Comparison of ENCODE assay signal across 25 cellular contexts in genomic region chr4:24858550-24858949, GRCh38. TPM values are rescaled to one million over a fixed set of nuclear protein-coding genes. Genes with fewer than 3 reads are reported as not detected.
A peak's percentile ranks its signal among the peaks of the same experiment; 100 is the strongest.
DNase-seq lines count a peak whose midpoint lies in the region; ATAC-seq and TF ChIP-seq lines count a peak whose summit lies in the region.
"Had no signal": no experiment of that assay in that cellular context is flagged by ENCODE, and none has a peak within 500 bp of the region (broad histone marks: within the 10 kb centered on the region; RNA-seq: fewer than 3 reads in every experiment).

No MANE protein-coding gene starts in this region.

- no peaks in the 10 kb centered on the region for H3K27me3 Mint-ChIP-seq in brain
- peaks cover 0 to 5% of the 10 kb centered on the region in 2 donors for H3K27me3 Mint-ChIP-seq in CD4-positive, alpha-beta memory T cell

- H3K36me3 ChIP-seq in BLaER1 (peaks cover 24% of the 10 kb centered on the region), right atrium auricular region (peaks cover 5% of the 10 kb centered on the region)
- no peaks in the 10 kb centered on the region for H3K36me3 ChIP-seq in CD4-positive, alpha-beta memory T cell (ENCODE audit: insufficient read depth, low read length)
- H3K36me3 ChIP-seq: ovary had no signal

- TF ChIP-seq CTCF in brain (conservative IDR thresholded peaks at IDR 0.05), result no peak
- no peak for TF ChIP-seq CTCF in right atrium auricular region (IDR thresholded peaks at IDR 0.05)

- H3K9me3 Mint-ChIP-seq in brain, result peaks cover 6 to 25% (median 23%) of the 10 kb centered on the region in 5 experiments
- peaks cover 2 to 14% (median 7%) of the 10 kb centered on the region in 8 donors for H3K9me3 Mint-ChIP-seq in CD4-positive, alpha-beta memory T cell

- peak overlapping the region; percentile 78 for H3K27ac ChIP-seq in BLaER1
- H3K27ac ChIP-seq in right atrium auricular region, result peak overlapping the region; percentile 38 to 66
- no peak overlapping the region for H3K27ac ChIP-seq in CD4-positive, alpha-beta memory T cell (ENCODE audit: low read depth, low read length)
- H3K27ac ChIP-seq: epithelial cell of prostate, PC-9 had no signal

- peaks cover 34% of the 10 kb centered on the region for H3K36me3 Mint-ChIP-seq in brain
- H3K36me3 Mint-ChIP-seq in CD4-positive, alpha-beta memory T cell, result peaks cover 0 to 2% of the 10 kb centered on the region in 2 donors
- H3K36me3 Mint-ChIP-seq: activated naive CD4-positive, alpha-beta T cell treated with anti-CD3 and anti-CD28 coated beads, Interleukin-2, amount 50 U/mL, for 24 hours; CD4-positive, CD25-positive, alpha-beta regulatory T cell had no signal

- peak overlapping the region; percentile 70; the same call in 1 of the 2 replicates for H3K9ac ChIP-seq in BLaER1

- CTCF ChIA-PET in CD4-positive, alpha-beta memory T cell (lab: Charles Lee; ENCODE audit: partially characterized antibody), result no interaction called here

- peak overlapping the region in 3 of 5 experiments; percentile 2 to 59 (median 15) for H3K4me3 Mint-ChIP-seq in brain
- no peak overlapping the region for H3K4me3 Mint-ChIP-seq in CD4-positive, alpha-beta memory T cell
- H3K4me3 Mint-ChIP-seq: activated CD8-positive, alpha-beta T cell treated with anti-CD3 and anti-CD28 coated beads, Interleukin-2, amount 10 ng/mL, durations not matched to agents 7 days and 5 days; activated naive CD4-positive, alpha-beta T cell treated with anti-CD3 and anti-CD28 coated beads, Interleukin-2, amount 50 U/mL, for 24 hours; activated T-cell treated with anti-CD3 and anti-CD28 coated beads, Interleukin-2, amount 50 U/mL, for 24 hours; CD4-positive, CD25-positive, alpha-beta regulatory T cell had no signal

- H3K4me1 ChIP-seq in BLaER1 (peaks cover 66% of the 10 kb centered on the region), right atrium auricular region (peaks cover 0 to 30% of the 10 kb centered on the region in 2 donors)
- H3K4me1 ChIP-seq in CD4-positive, alpha-beta memory T cell (ENCODE audit: insufficient read depth, low read length), result no peaks in the 10 kb centered on the region

- peaks cover 32% of the 10 kb centered on the region for H3K4me1 Mint-ChIP-seq in brain
- H3K4me1 Mint-ChIP-seq in CD4-positive, alpha-beta memory T cell, result no peaks in the 10 kb centered on the region
- H3K4me1 Mint-ChIP-seq: activated naive CD4-positive, alpha-beta T cell treated with anti-CD3 and anti-CD28 coated beads, Interleukin-2, amount 50 U/mL, for 24 hours had no signal

- ATAC-seq in GM19455 (IDR thresholded peaks at IDR 0.05; ENCODE audit: unreplicated experiment), result no peak
- ATAC-seq in GM18861 (IDR thresholded peaks at IDR 0.05; ENCODE audit: unreplicated experiment), result no peak
- ATAC-seq: activated CD8-positive, alpha-beta T cell treated with anti-CD3 and anti-CD28 coated beads, Interleukin-2, amount 10 ng/mL, durations not matched to agents 7 days and 5 days; GM12878; HCT116; left lobe of liver had no signal

- H3K27me3 ChIP-seq in BLaER1 (no peaks in the 10 kb centered on the region), right atrium auricular region (no peaks in the 10 kb centered on the region)
- no peaks in the 10 kb centered on the region for H3K27me3 ChIP-seq in CD4-positive, alpha-beta memory T cell (ENCODE audit: insufficient read depth, low read length)
- H3K27me3 ChIP-seq: ovary had no signal

- POLR2A ChIA-PET in CD4-positive, alpha-beta memory T cell (lab: Charles Lee; ENCODE audit: partially characterized antibody), result no interaction called here

- H3K9me3 ChIP-seq in BLaER1 (peaks cover 42% of the 10 kb centered on the region), right atrium auricular region (peaks cover 0 to 4% of the 10 kb centered on the region in 2 donors)
- H3K9me3 ChIP-seq in CD4-positive, alpha-beta memory T cell (ENCODE audit: control insufficient read depth in 1 of 2, low read length in 2 of 2), result no peaks in the 10 kb centered on the region
- H3K9me3 ChIP-seq: ovary had no signal

- no peak for DNase-seq in right atrium auricular region (ENCODE audit: low spot score)
- peak; percentile 69 for DNase-seq in retina
- no peak for DNase-seq in DMS114 treated with DMSO at 0.1 percent for 48 hours (lab: John Stamatoyannopoulos, UW; ENCODE audit: unreplicated experiment)
- no peak for DNase-seq in CD4-positive, alpha-beta memory T cell
- DNase-seq: activated CD4-positive, CD25-positive, alpha-beta regulatory T cell; activated CD8-positive, alpha-beta T cell treated with anti-CD3 and anti-CD28 coated beads, Interleukin-2, amount 10 ng/mL, durations not matched to agents 7 days and 5 days; activated T-cell treated with anti-CD3 and anti-CD28 coated beads, Interleukin-2, amount 50 U/mL, for 24 hours; CD4-positive, CD25-positive, alpha-beta regulatory T cell; DMS153; GF-D8; NCI-H1417; NCI-H2171; NCI-H748 treated with DMSO at 0.1 percent for 48 hours; ovary; PC-9; stimulated activated CD4-positive, alpha-beta T cell treated with anti-CD3 and anti-CD28 coated beads, Interleukin-4, amount 100 ng/mL, for 24 hours had no signal

- H3K4me3 ChIP-seq in BLaER1 (peak overlapping the region; percentile 30; the same call in 1 of the 2 replicates), right atrium auricular region (no peak overlapping the region)
- H3K4me3 ChIP-seq in CD4-positive, alpha-beta memory T cell (ENCODE audit: low read length in 2 of 2), result no peak overlapping the region
- H3K4me3 ChIP-seq: GM12878, ovary, PC-9 had no signal

- peak overlapping the region; percentile 84 for H3K4me2 ChIP-seq in BLaER1

- intact Hi-C loops in CD4-positive, alpha-beta memory T cell (cut with micrococcal nuclease), result no loop called here

- peak overlapping the region in 4 of 5 experiments; percentile 69 to 93 (median 86) for H3K27ac Mint-ChIP-seq in brain
- H3K27ac Mint-ChIP-seq in CD4-positive, alpha-beta memory T cell, result no peak overlapping the region
- H3K27ac Mint-ChIP-seq: activated CD8-positive, alpha-beta T cell treated with anti-CD3 and anti-CD28 coated beads, Interleukin-2, amount 10 ng/mL, durations not matched to agents 7 days and 5 days; activated naive CD4-positive, alpha-beta T cell treated with anti-CD3 and anti-CD28 coated beads, Interleukin-2, amount 50 U/mL, for 24 hours; activated T-cell treated with anti-CD3 and anti-CD28 coated beads, Interleukin-2, amount 50 U/mL, for 24 hours; CD4-positive, CD25-positive, alpha-beta regulatory T cell had no signal

- no peaks in the 10 kb centered on the region for H4K20me1 ChIP-seq in BLaER1

RNA-seq across cellular contexts. Expression of gene CCDC149, which starts 54.3 kb away (rescaled TPM):
- 9.2 TPM for polyA plus RNA-seq in brain (ENCODE audit: insufficient read depth, low read depth, low replicate concordance)
- 1 to 10 TPM; 6.7 to 7.0 TPM for total RNA-seq in right atrium auricular region
- under 1 TPM; 0.14 to 0.44 TPM for total RNA-seq in CD4-positive, alpha-beta memory T cell
- polyA plus RNA-seq in CD4-positive, alpha-beta memory T cell, result under 1 TPM in 1 of 2 donors, not detected in 1; 0.11 TPM
- total RNA-seq: activated CD8-positive, alpha-beta T cell treated with anti-CD3 and anti-CD28 coated beads, Interleukin-2, amount 10 ng/mL, durations not matched to agents 7 days and 5 days; CD4-positive, CD25-positive, alpha-beta regulatory T cell had no signal
- polyA plus RNA-seq: CD4-positive, CD25-positive, alpha-beta regulatory T cell had no signal

Comparison
In these comparisons a context has a peak if more than half of its experiments do, and no peak if none do; other contexts are left out.
1. H3K27ac Mint-ChIP-seq: peak in brain (4 of 5); none in CD4-positive, alpha-beta memory T cell (0 of 7).
2. H3K4me3 Mint-ChIP-seq: peak in brain (3 of 5); none in CD4-positive, alpha-beta memory T cell (0 of 8).
3. RNA of gene CCDC149, which starts 54.3 kb away (total RNA-seq): 6.7 to 7.0 TPM in right atrium auricular region; 0.14 to 0.44 TPM in CD4-positive, alpha-beta memory T cell; every median in the first group is over 4 times any median in the second.